1 cellular context compared by ENCODE assay signal in the genomic region with DNA sequence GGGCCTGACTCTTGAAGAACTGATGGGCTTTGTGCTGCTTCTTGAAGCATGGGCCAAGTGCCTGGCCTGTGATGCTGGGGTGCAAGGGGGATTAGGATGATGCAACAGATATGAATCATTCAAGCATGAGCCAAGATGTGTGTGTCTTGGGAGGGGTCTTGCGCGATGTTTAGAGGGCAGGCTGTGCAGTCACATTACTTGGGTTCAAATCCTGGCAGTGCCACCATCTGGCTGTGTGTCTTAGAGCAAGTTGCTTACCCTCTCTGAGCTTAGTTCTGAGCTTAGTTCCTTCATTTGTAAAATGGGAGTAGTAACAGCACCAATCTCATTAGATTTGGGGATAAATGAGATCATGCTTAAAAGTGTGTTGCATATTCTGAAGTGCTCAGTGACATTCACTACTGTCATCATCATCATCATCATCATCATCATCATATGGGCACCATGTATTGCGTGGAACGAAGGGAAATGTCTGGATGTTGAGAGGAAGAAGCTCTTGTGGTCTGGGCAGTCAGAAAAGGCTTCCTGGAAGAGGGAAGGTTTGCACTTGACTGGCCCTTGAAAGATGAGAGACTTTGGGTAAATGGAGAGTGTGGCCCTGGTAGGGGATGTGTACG.
TF ChIP-seq lines count a peak whose summit lies in the region.

No MANE protein-coding gene starts in this region.

TF ChIP-seq in H1, 55 proteins besides CTCF, POLR2A, EP300 and RAD21:
- peak; percentile 67; the same call in 1 of the 2 replicates for TF ChIP-seq KDM1A (IDR thresholded peaks at IDR 0.05; ENCODE audit: borderline replicate concordance, low read length)
- TF ChIP-seq KDM4A (IDR thresholded peaks at IDR 0.05; ENCODE audit: low read depth, low read length, severe bottlenecking), result no peak
